6 cellular contexts compared by ENCODE assay signal in genomic region chr10:46573316-46573715, GRCh38. TPM values are rescaled to one million over a fixed set of nuclear protein-coding genes. Genes with fewer than 3 reads are reported as not detected.
"Had no signal": no experiment of that assay in that cellular context is flagged by ENCODE, and none has a peak within 500 bp of the region (broad histone marks: within the 10 kb centered on the region; RNA-seq: fewer than 3 reads in every experiment).

No MANE protein-coding gene starts in this region.

RNA-seq across cellular contexts. Expression of gene GPRIN2, which starts 16.9 kb away (rescaled TPM):
- total RNA-seq: dermis microvascular lymphatic vessel endothelial cell; left ventricle myocardium superior; naive thymus-derived CD8-positive, alpha-beta T cell; osteoblast; spleen; T-helper 1 cell treated with Interleukin-12 subunit alpha and Interleukin-12 subunit beta and Interleukin-4 antibody, amounts not matched to agents 30 ng/mL and 1 ng/mL, for 36 hours had no signal
